ENCODE assay signal across 27 cellular contexts in genomic region chr9:10875752-10876151, GRCh38.
DNase-seq lines count a peak whose midpoint lies in the region; ATAC-seq and TF ChIP-seq lines count a peak whose summit lies in the region.
"Had no signal": no experiment of that assay in that cellular context is flagged by ENCODE, and none has a peak within 500 bp of the region (broad histone marks: within the 10 kb centered on the region; RNA-seq: fewer than 3 reads in every experiment).

No MANE protein-coding gene starts in this region.

- H3K4me1 ChIP-seq in A673 (ENCODE audit: insufficient read depth, low read length, poor library complexity, severe bottlenecking) = peaks cover 11% of the 10 kb centered on the region
- H3K4me1 ChIP-seq: A549, heart left ventricle, parathyroid adenoma, right lobe of liver, upper lobe of right lung had no signal

- H3K36me3 ChIP-seq in A673 (ENCODE audit: insufficient read depth, low read length, poor library complexity, severe bottlenecking) = no peaks in the 10 kb centered on the region
- no peaks in the 10 kb centered on the region for H3K36me3 ChIP-seq in brain microvascular endothelial cell (replicated peaks)
- H3K36me3 ChIP-seq: BLaER1 treated with 17β-estradiol and CSF1 and Interleukin-3, amounts not matched to agents 10 nM and 100 nM; heart left ventricle; right lobe of liver; upper lobe of right lung had no signal

- in situ Hi-C loops in brain microvascular endothelial cell (cut with HindIII; ENCODE audit: low pct_ligation_motif_present, low sequenced_read_pairs) = no loop called here

- POLR2A ChIA-PET in A673 (lab: Charles Lee; ENCODE audit: low non-redundant PET) = interaction anchor here (0.5 to 0.6 kb wide), 2 partner anchors 23 to 31 kb away, joined by 3 to 16 read pairs; no protein-coding TSS in a partner anchor

- ATAC-seq in GM19452 (IDR thresholded peaks at IDR 0.05; ENCODE audit: unreplicated experiment) = no peak
- ATAC-seq in HG03457 (IDR thresholded peaks at IDR 0.05; ENCODE audit: unreplicated experiment) = no peak
- ATAC-seq: A549; activated CD8-positive, alpha-beta T cell treated with anti-CD3 and anti-CD28 coated beads, Interleukin-2, amount 10 ng/mL, durations not matched to agents 7 days and 5 days; heart left ventricle; right lobe of liver; T-cell; upper lobe of right lung had no signal

- CTCF ChIA-PET in A673 (lab: Charles Lee) = no interaction called here

- BruUV-seq in A673 (replicated peaks; lab: Mats Ljungman, UMichigan) = no TSS peak

- no peak for TF ChIP-seq CTCF in A673 (conservative IDR thresholded peaks at IDR 0.05; ENCODE audit: low read depth, low read length)
- no peak for TF ChIP-seq CTCF in brain microvascular endothelial cell (IDR thresholded peaks at IDR 0.05; ENCODE audit: low read depth, low read length, missing control alignments)

- intact Hi-C loops in A673 (cut with micrococcal nuclease; ENCODE audit: unreplicated experiment) = no loop called here

- no peak overlapping the region for H3K4me3 ChIP-seq in A673 (ENCODE audit: low read depth, low read length, poor library complexity, severe bottlenecking)
- no peak overlapping the region for H3K4me3 ChIP-seq in brain microvascular endothelial cell (ENCODE audit: low read depth, low read length)
- H3K4me3 ChIP-seq: A549; BLaER1 treated with 17β-estradiol and CSF1 and Interleukin-3, amounts not matched to agents 10 nM and 100 nM; heart left ventricle; right lobe of liver; upper lobe of right lung had no signal

- H3K27ac ChIP-seq in A673 (ENCODE audit: low read depth, low read length, poor library complexity, severe bottlenecking) (peak overlapping the region; percentile 60), brain microvascular endothelial cell (peak overlapping the region; percentile 62)
- H3K27ac ChIP-seq: A549; BLaER1 treated with 17β-estradiol and CSF1 and Interleukin-3, amounts not matched to agents 10 nM and 100 nM; heart left ventricle; parathyroid adenoma; right lobe of liver; upper lobe of right lung had no signal

- H3K9me3 ChIP-seq in A673 (ENCODE audit: low read depth, low read length, poor library complexity, severe bottlenecking) = peaks cover 17% of the 10 kb centered on the region
- H3K9me3 ChIP-seq: A549, heart left ventricle, right lobe of liver, upper lobe of right lung had no signal

- no peaks in the 10 kb centered on the region for H3K27me3 ChIP-seq in A673 (replicated peaks; ENCODE audit: insufficient read depth, low read depth, low read length, poor library complexity)
- no peaks in the 10 kb centered on the region for H3K27me3 ChIP-seq in brain microvascular endothelial cell (replicated peaks)
- H3K27me3 ChIP-seq: BLaER1 treated with 17β-estradiol and CSF1 and Interleukin-3, amounts not matched to agents 10 nM and 100 nM; heart left ventricle; right lobe of liver; upper lobe of right lung had no signal

- DNase-seq in A673 (ENCODE audit: low spot score) (peak; percentile 72), NCI-H69 (lab: John Stamatoyannopoulos, UW) (peak; percentile 4), brain microvascular endothelial cell (peak; percentile 55), foreskin melanocyte (peak; percentile 7), NCI-H2227 treated with DMSO at 0.1 percent for 48 hours (lab: John Stamatoyannopoulos, UW) (no peak), mesenteric fat pad (ENCODE audit: low spot score) (no peak)
- DNase-seq: activated CD4-positive, CD25-positive, alpha-beta regulatory T cell treated with anti-CD3 and anti-CD28 coated beads, Interleukin-2, amount 50 U/mL, for 72 hours; activated CD8-positive, alpha-beta T cell treated with anti-CD3 and anti-CD28 coated beads, Interleukin-2, amount 10 ng/mL, durations not matched to agents 7 days and 5 days; activated naive CD4-positive, alpha-beta T cell; amniotic stem cell; Calu3; effector CD8-positive, alpha-beta T cell; GOT3; heart left ventricle; NCI-H1417 treated with DMSO at 0.1 percent for 48 hours; NCI-H524 treated with DMSO at 0.1 percent for 48 hours; right lobe of liver; SHP77; stimulated activated CD4-positive, alpha-beta T cell treated with anti-CD3 and anti-CD28 coated beads, Interleukin-15, amount 100 ng/mL, for 24 hours; stimulated activated CD8-positive, alpha-beta memory T cell treated with anti-CD3 and anti-CD28 coated beads, Interleukin-4, amount 100 ng/mL, for 48 hours; T-cell; upper lobe of right lung had no signal

Comparison
In these comparisons a context has a peak if more than half of its experiments do, and no peak if none do; other contexts are left out.
1. DNase-seq: peak in A673 (single experiment), NCI-H69 (single experiment), brain microvascular endothelial cell (single experiment) and foreskin melanocyte (single experiment); none in NCI-H2227 treated with DMSO at 0.1 percent for 48 hours (single experiment) and mesenteric fat pad (single experiment).